1 cellular context compared by ENCODE assay signal in the genomic region with DNA sequence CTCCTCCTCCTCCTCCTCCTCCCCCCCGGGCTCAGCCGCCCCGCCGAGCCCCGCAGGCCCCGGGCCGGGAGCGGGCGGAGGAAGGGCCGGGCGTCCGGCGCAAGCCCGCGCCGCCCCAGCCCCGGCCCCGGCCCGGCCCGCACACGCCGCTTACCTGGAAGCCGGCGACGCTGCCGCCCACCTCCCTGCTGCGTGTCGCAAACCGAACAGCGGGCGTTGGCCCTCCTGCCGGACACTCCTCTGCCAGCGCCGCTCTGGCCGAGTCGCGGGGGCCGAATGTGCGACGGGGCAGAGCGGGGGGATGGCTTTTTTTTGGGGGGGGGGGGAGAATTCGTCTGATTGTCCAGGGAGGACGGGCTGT.
TF ChIP-seq lines count a peak whose summit lies in the region.

No MANE protein-coding gene starts in this region.

TF ChIP-seq in A549, 52 proteins besides CTCF, POLR2A, EP300 and RAD21 (continued from another document):
- TF ChIP-seq, protein P1, sequence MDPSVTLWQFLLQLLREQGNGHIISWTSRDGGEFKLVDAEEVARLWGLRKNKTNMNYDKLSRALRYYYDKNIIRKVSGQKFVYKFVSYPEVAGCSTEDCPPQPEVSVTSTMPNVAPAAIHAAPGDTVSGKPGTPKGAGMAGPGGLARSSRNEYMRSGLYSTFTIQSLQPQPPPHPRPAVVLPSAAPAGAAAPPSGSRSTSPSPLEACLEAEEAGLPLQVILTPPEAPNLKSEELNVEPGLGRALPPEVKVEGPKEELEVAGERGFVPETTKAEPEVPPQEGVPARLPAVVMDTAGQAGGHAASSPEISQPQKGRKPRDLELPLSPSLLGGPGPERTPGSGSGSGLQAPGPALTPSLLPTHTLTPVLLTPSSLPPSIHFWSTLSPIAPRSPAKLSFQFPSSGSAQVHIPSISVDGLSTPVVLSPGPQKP (IDR thresholded peaks at IDR 0.05; ENCODE audit: low read depth, low read length) = no peak
- TF ChIP-seq, protein P2, sequence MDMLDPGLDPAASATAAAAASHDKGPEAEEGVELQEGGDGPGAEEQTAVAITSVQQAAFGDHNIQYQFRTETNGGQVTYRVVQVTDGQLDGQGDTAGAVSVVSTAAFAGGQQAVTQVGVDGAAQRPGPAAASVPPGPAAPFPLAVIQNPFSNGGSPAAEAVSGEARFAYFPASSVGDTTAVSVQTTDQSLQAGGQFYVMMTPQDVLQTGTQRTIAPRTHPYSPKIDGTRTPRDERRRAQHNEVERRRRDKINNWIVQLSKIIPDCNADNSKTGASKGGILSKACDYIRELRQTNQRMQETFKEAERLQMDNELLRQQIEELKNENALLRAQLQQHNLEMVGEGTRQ (IDR thresholded peaks at IDR 0.05) = no peak
- no peak for TF ChIP-seq RFX5 (IDR thresholded peaks at IDR 0.05)
